8 cellular contexts compared by ENCODE assay signal in the genomic region with DNA sequence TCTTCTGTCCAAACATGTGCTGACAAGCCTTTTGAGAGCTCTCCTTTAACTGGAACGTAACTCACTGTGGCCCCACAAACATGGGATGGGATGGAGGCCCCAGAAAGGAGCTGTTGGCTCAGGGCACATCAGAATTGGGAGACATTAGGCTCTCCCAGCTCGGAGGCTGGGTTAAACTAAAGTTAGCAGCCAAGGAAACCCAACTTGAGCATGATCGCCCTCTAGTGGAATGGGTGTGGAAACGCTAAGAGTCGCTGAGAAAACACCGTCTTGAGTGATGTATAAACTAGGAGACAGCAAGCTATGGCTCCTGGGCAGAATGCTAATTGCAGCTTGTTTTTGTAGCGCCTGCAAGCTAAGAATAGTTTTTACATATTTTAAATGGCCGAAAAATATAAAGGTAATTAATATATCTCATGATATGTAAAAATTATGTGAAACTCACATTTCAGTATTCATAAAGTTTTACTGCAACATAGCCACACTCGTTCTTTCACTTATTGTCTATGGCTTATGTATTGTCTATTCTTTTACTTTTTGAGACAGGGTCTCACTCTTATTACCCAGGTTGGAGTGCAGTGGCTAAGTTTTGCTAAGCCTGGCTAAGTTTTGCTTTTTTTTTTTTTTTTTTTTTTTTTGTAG.
DNase-seq lines count a peak whose midpoint lies in the region; ATAC-seq and TF ChIP-seq lines count a peak whose summit lies in the region.

No MANE protein-coding gene starts in this region.

- H3K4me1 Mint-ChIP-seq in endothelial cell (ENCODE audit: unreplicated experiment) = no peaks in the 10 kb centered on the region

- H3K9me3 Mint-ChIP-seq in endothelial cell (ENCODE audit: unreplicated experiment) = no peaks in the 10 kb centered on the region

- H3K27me3 Mint-ChIP-seq in endothelial cell (ENCODE audit: unreplicated experiment) = peaks cover 8% of the 10 kb centered on the region

- ATAC-seq in HG03159 (IDR thresholded peaks at IDR 0.05; ENCODE audit: unreplicated experiment) (peak; percentile 56), GM21576 (IDR thresholded peaks at IDR 0.05; ENCODE audit: unreplicated experiment) (no peak)

- H3K27ac ChIP-seq in thyroid gland = no peak overlapping the region

- no peaks in the 10 kb centered on the region for H3K27me3 ChIP-seq in thyroid gland

- H3K36me3 ChIP-seq in thyroid gland = no peaks in the 10 kb centered on the region

- peak; percentile 69 for TF ChIP-seq CTCF in endothelial cell (IDR thresholded peaks at IDR 0.05; ENCODE audit: unreplicated experiment)
- TF ChIP-seq CTCF in thyroid gland (IDR thresholded peaks at IDR 0.05) = peak; percentile 58 to 78 (median 73)

- no peak overlapping the region for H3K4me3 Mint-ChIP-seq in endothelial cell (ENCODE audit: unreplicated experiment)

- no peak overlapping the region for H3K27ac Mint-ChIP-seq in endothelial cell (ENCODE audit: unreplicated experiment)

- 11% methylated on average over 9 of the region's 9 CpGs for whole genome bisulfite sequencing in thyroid gland, 2 donors

- peaks cover 3 to 22% of the 10 kb centered on the region in 2 donors for H3K4me1 ChIP-seq in thyroid gland

- H3K4me3 ChIP-seq in thyroid gland (replicated peaks in 1 of 3) = no peak overlapping the region

- TF ChIP-seq POLR2A in thyroid gland (IDR thresholded peaks at IDR 0.05) = no peak

- DNase-seq in ELF-1 (ENCODE audit: low read depth, low spot score) (peak; percentile 86), NCI-H510A (lab: John Stamatoyannopoulos, UW) (peak; percentile 20), endothelial cell (ENCODE audit: low spot score) (peak; percentile 70), middle frontal gyrus (ENCODE audit: extremely low spot score, low spot score) (peak; percentile 69), thyroid gland (peak; percentile 40 to 49)
- DNase-seq in activated CD4-positive, alpha-beta T cell treated with anti-CD3 and anti-CD28 coated beads, Interleukin-2, amount 50 U/mL, for 1 hour = peak; percentile 23

- no peaks in the 10 kb centered on the region for H3K9me3 ChIP-seq in thyroid gland

- no peaks in the 10 kb centered on the region for H3K36me3 Mint-ChIP-seq in endothelial cell (ENCODE audit: low read depth, unreplicated experiment)

- intact Hi-C loops in thyroid gland (cut with DNase I) = no loop called here

Comparison
In these comparisons a context has a peak if more than half of its experiments do, and no peak if none do; other contexts are left out.
1. DNase-seq: peak in every context shown above with its lines; median percentile 86 in ELF-1; 70 in endothelial cell; 69 in middle frontal gyrus; 44 in thyroid gland; 23 in activated CD4-positive, alpha-beta T cell treated with anti-CD3 and anti-CD28 coated beads, Interleukin-2, amount 50 U/mL, for 1 hour; 20 in NCI-H510A.